18 cellular contexts compared by ENCODE assay signal in genomic region chr1:216553040-216553439, GRCh38.
DNase-seq lines count a peak whose midpoint lies in the region; ATAC-seq, FAIRE-seq and TF ChIP-seq lines count a peak whose summit lies in the region.
"Had no signal": no experiment of that assay in that cellular context is flagged by ENCODE, and none has a peak within 500 bp of the region (broad histone marks: within the 10 kb centered on the region; RNA-seq: fewer than 3 reads in every experiment).

No MANE protein-coding gene starts in this region.

- H3K9me3 Mint-ChIP-seq in GM23338: no peaks in the 10 kb centered on the region

- H4K20me1 ChIP-seq in GM23338 (replicated peaks; ENCODE audit: insufficient read depth) (no peaks in the 10 kb centered on the region; the same call in 1 of the 2 replicates), H1 (replicated peaks in 1 of 2; ENCODE audit: control insufficient read depth in 1 of 2, insufficient read depth in 2 of 2, low read length in 2 of 2) (no peaks in the 10 kb centered on the region), MM.1S (ENCODE audit: insufficient read depth, low read length) (no peaks in the 10 kb centered on the region)

- no peaks in the 10 kb centered on the region for H3F3A ChIP-seq in GM23338 (replicated peaks; ENCODE audit: low read depth)
- H3F3A ChIP-seq in MM.1S (ENCODE audit: insufficient read depth, low read length): no peaks in the 10 kb centered on the region

- no peak overlapping the region for H4K5ac ChIP-seq in H1 (ENCODE audit: insufficient read length, low read depth, low read length)
- no peak overlapping the region for H4K5ac ChIP-seq in mesendoderm (ENCODE audit: low read length)

- no peak overlapping the region for H3K4me3 Mint-ChIP-seq in GM23338
- H3K4me3 Mint-ChIP-seq: CD4-positive, alpha-beta memory T cell had no signal

- H3K79me2 ChIP-seq in GM23338 (replicated peaks; ENCODE audit: insufficient read depth) (no peaks in the 10 kb centered on the region), H1 (ENCODE audit: control insufficient read depth in 1 of 2, insufficient read depth in 2 of 2, low read length in 2 of 2) (no peaks in the 10 kb centered on the region), mesendoderm (ENCODE audit: control insufficient read depth, insufficient read depth, low read length) (no peaks in the 10 kb centered on the region), MM.1S (ENCODE audit: low read length) (no peaks in the 10 kb centered on the region)

- peak overlapping the region; percentile 38; the same call in 1 of the 2 replicates for H2BK5ac ChIP-seq in H1 (ENCODE audit: low read depth, low read length)
- no peak overlapping the region for H2BK5ac ChIP-seq in mesendoderm (ENCODE audit: low read length)

- 24% methylated on average over 1 of the region's 1 CpG; no CpG with 5 or more reads in 1 of the 2 experiments for WGBS in H1 (ENCODE audit: extremely low coverage in 1 of 2, insufficient coverage in 1 of 2, insufficient read length in 1 of 2, insufficient replicate concordance in 2 of 2, low coverage in 1 of 2, low lambda C conversion rate in 2 of 2, missing lambda C conversion rate in 1 of 2), 2 experiments
- WGBS in mesendoderm (ENCODE audit: extremely low coverage, insufficient coverage, low lambda C conversion rate): no CpG with 5 or more reads among the region's 1 CpG

- H3K36me3 Mint-ChIP-seq in GM23338 (ENCODE audit: low read depth): no peaks in the 10 kb centered on the region
- H3K36me3 Mint-ChIP-seq: CD4-positive, alpha-beta memory T cell had no signal

- no peak overlapping the region for H2BK12ac ChIP-seq in H1 (ENCODE audit: low read depth, low read length)

- H3K79me1 ChIP-seq in H1 (ENCODE audit: low read depth, low read length) (no peaks in the 10 kb centered on the region), mesendoderm (ENCODE audit: low read length) (no peaks in the 10 kb centered on the region)

- H3K27ac ChIP-seq in GM23338 (ENCODE audit: low read depth): no peak overlapping the region
- no peak overlapping the region for H3K27ac ChIP-seq in H1 (ENCODE audit: low read depth, low read length)
- H3K27ac ChIP-seq in mesendoderm (ENCODE audit: low read depth, low read length): no peak overlapping the region
- no peak overlapping the region for H3K27ac ChIP-seq in MM.1S (ENCODE audit: low read length)

- POLR2A ChIA-PET in H1 (lab: Charles Lee; ENCODE audit: partially characterized antibody): no interaction called here

- H3K4me2 ChIP-seq in GM23338 (no peak overlapping the region), H1 (ENCODE audit: insufficient read depth in 1 of 2, low read depth in 2 of 2, low read length in 2 of 2) (no peak overlapping the region), mesendoderm (ENCODE audit: low read length) (no peak overlapping the region), MM.1S (ENCODE audit: low read depth, low read length) (no peak overlapping the region)

- H3K23me2 ChIP-seq in H1 (ENCODE audit: low read depth, low read length): no peaks in the 10 kb centered on the region

- H2AK5ac ChIP-seq in H1 (ENCODE audit: low read depth, low read length) (no peak overlapping the region), mesendoderm (ENCODE audit: low read length) (no peak overlapping the region)

- no peaks in the 10 kb centered on the region for H3K9me2 ChIP-seq in GM23338 (ENCODE audit: insufficient read depth)
- no peaks in the 10 kb centered on the region for H3K9me2 ChIP-seq in MM.1S (replicated peaks; ENCODE audit: insufficient read depth, low read length)

- H2AFZ ChIP-seq in GM23338 (no peak overlapping the region), H1 (ENCODE audit: low read length) (no peak overlapping the region), MM.1S (ENCODE audit: low read length) (no peak overlapping the region)

- H2BK20ac ChIP-seq in H1 (ENCODE audit: low read length): no peak overlapping the region

- peaks cover 4% of the 10 kb centered on the region; the same call in 2 of the 3 replicates for H3K4me1 Mint-ChIP-seq in GM23338
- H3K4me1 Mint-ChIP-seq: CD4-positive, alpha-beta memory T cell had no signal

- TF ChIP-seq EP300 in H1 (IDR thresholded peaks at IDR 0.05; ENCODE audit: borderline replicate concordance in 1 of 2, low read depth in 2 of 2, low read length in 2 of 2): no peak

- CTCF ChIA-PET in H1 (lab: Charles Lee; ENCODE audit: partially characterized antibody): interaction anchor here (0.9 to 3.1 kb wide), 2 partner anchors 10 to 13 kb away, joined by 4 to 16 read pairs; no protein-coding TSS in a partner anchor

- TF ChIP-seq POLR2A in H1 (IDR thresholded peaks at IDR 0.05; ENCODE audit: control extremely low read depth in 1 of 2, low read depth in 2 of 2, low read length in 2 of 2): no peak

- no peak overlapping the region for H2BK120ac ChIP-seq in H1 (replicated peaks; ENCODE audit: low read depth, low read length)
- no peak overlapping the region for H2BK120ac ChIP-seq in mesendoderm (ENCODE audit: low read depth, low read length)

- no peaks in the 10 kb centered on the region for H3K36me3 ChIP-seq in GM23338 (ENCODE audit: insufficient read depth)
- no peaks in the 10 kb centered on the region for H3K36me3 ChIP-seq in H1 (ENCODE audit: control insufficient read depth in 2 of 4, insufficient read depth in 4 of 4, low read length in 3 of 4)
- H3K36me3 ChIP-seq in mesendoderm (ENCODE audit: control insufficient read depth, insufficient read depth, low read length): no peaks in the 10 kb centered on the region
- H3K36me3 ChIP-seq in MM.1S (replicated peaks; ENCODE audit: insufficient read depth, low read length): no peaks in the 10 kb centered on the region

- H3K56ac ChIP-seq in H1 (replicated peaks; ENCODE audit: insufficient read length, low read depth, low read length) (no peak overlapping the region), mesendoderm (ENCODE audit: low read length) (no peak overlapping the region)

- H3K27me3 ChIP-seq in GM23338 (ENCODE audit: insufficient read depth) (no peaks in the 10 kb centered on the region), H1 (replicated peaks in 1 of 4; ENCODE audit: control insufficient read depth in 3 of 4, extremely low read depth in 1 of 4, insufficient read depth in 3 of 4, low read length in 3 of 4) (no peaks in the 10 kb centered on the region), mesendoderm (ENCODE audit: insufficient read depth, low read length, poor library complexity) (no peaks in the 10 kb centered on the region), MM.1S (replicated peaks; ENCODE audit: insufficient read depth, low read length) (no peaks in the 10 kb centered on the region)

- FAIRE-seq in H1 (lab: Jason Lieb, UNC): no peak
- FAIRE-seq: G401.6, GM12892 had no signal

- H4K8ac ChIP-seq in H1 (ENCODE audit: extremely low read depth, insufficient read depth, low read length) (no peak overlapping the region), mesendoderm (ENCODE audit: low read depth, low read length) (no peak overlapping the region)

- H3K14ac ChIP-seq in H1 (ENCODE audit: insufficient read length): no peak overlapping the region

- H3K4me1 ChIP-seq in GM23338 (ENCODE audit: insufficient read depth): no peaks in the 10 kb centered on the region
- H3K4me1 ChIP-seq in H1 (replicated peaks in 1 of 4; ENCODE audit: control insufficient read depth in 3 of 4, insufficient read depth in 4 of 4, low read length in 3 of 4): peaks cover 0 to 2% (median under 1%) of the 10 kb centered on the region in 4 experiments; a peak in 2 of 7 replicates
- H3K4me1 ChIP-seq in mesendoderm (ENCODE audit: control insufficient read depth, low read depth, low read length): no peaks in the 10 kb centered on the region
- H3K4me1 ChIP-seq in MM.1S (ENCODE audit: low read length): no peaks in the 10 kb centered on the region

- H2BK15ac ChIP-seq in H1 (ENCODE audit: low read length) (no peak overlapping the region), mesendoderm (replicated peaks; ENCODE audit: low read depth) (no peak overlapping the region)

- peak; percentile 86 for ATAC-seq in GM23338

- no peak overlapping the region for H3K4ac ChIP-seq in H1 (replicated peaks; ENCODE audit: insufficient read length, low read depth, low read length)
- H3K4ac ChIP-seq in mesendoderm (ENCODE audit: low read depth, low read length): no peak overlapping the region

- TF ChIP-seq RAD21 in H1 (IDR thresholded peaks at IDR 0.05 in 1 of 2, conservative IDR thresholded peaks at IDR 0.05 in 1 of 2; ENCODE audit: low read depth in 2 of 2, low read length in 2 of 2): peak in 1 of 2 experiments; percentile 15; a peak in 1 of 4 replicates

- no peak overlapping the region for H4K91ac ChIP-seq in H1 (replicated peaks; ENCODE audit: insufficient read length, low read length)

- H3K27ac Mint-ChIP-seq in GM23338: no peak overlapping the region
- H3K27ac Mint-ChIP-seq: CD4-positive, alpha-beta memory T cell had no signal

- H3K23ac ChIP-seq in H1 (ENCODE audit: insufficient read length) (no peak overlapping the region), mesendoderm (ENCODE audit: low read length) (no peak overlapping the region)

- TF ChIP-seq CTCF in GM23338 (conservative IDR thresholded peaks at IDR 0.05; ENCODE audit: low read depth in 2 of 2): no peak
- TF ChIP-seq CTCF in H1 (IDR thresholded peaks at IDR 0.05; ENCODE audit: control extremely low read depth in 1 of 3, insufficient read depth in 1 of 3, low read depth in 1 of 3, low read length in 3 of 3): no peak
- TF ChIP-seq CTCF in MM.1S (IDR thresholded peaks at IDR 0.05; ENCODE audit: low read length): no peak

- DNase-seq in GM23338 (ENCODE audit: low spot score) (peak; percentile 28), NCI-H69 (lab: John Stamatoyannopoulos, UW) (peak; percentile 55), H1 (ENCODE audit: low read depth in 1 of 2, low spot score in 2 of 2) (no peak), mesendoderm (peak; percentile 26), putamen (ENCODE audit: low spot score) (no peak), MM.1S (no peak), HPDE6-E6E7 (ENCODE audit: extremely low spot score) (no peak)
- DNase-seq: C1 segment of cervical spinal cord; Calu3; CD4-positive, alpha-beta memory T cell; COR-L47; DMS153; DND-41; GOT3; H7; HCEC 1CT had no signal

- H3K9me3 ChIP-seq in H1 (ENCODE audit: insufficient read depth in 2 of 2, low read depth in 1 of 2, low read length in 1 of 2): no peaks in the 10 kb centered on the region
- no peaks in the 10 kb centered on the region for H3K9me3 ChIP-seq in MM.1S (replicated peaks; ENCODE audit: insufficient read depth, low read length)

- peaks cover 2% of the 10 kb centered on the region for H3K27me3 Mint-ChIP-seq in GM23338 (ENCODE audit: insufficient read depth, low read depth, poor library complexity)
- H3K27me3 Mint-ChIP-seq: CD4-positive, alpha-beta memory T cell had no signal

- H3K9ac ChIP-seq in H1 (replicated peaks in 1 of 4; ENCODE audit: extremely low read depth in 1 of 4, low read depth in 3 of 4, low read length in 3 of 4): no peak overlapping the region
- H3K9ac ChIP-seq in mesendoderm (ENCODE audit: low read length): no peak overlapping the region
- H3K9ac ChIP-seq in MM.1S (ENCODE audit: low read length): no peak overlapping the region

- no peak overlapping the region for H3K4me3 ChIP-seq in GM23338
- no peak overlapping the region for H3K4me3 ChIP-seq in H1 (ENCODE audit: extremely low read depth in 1 of 4, insufficient read depth in 2 of 4, low read depth in 3 of 4, low read length in 4 of 4)
- no peak overlapping the region for H3K4me3 ChIP-seq in mesendoderm (ENCODE audit: low read length)
- H3K4me3 ChIP-seq in MM.1S (ENCODE audit: low read length): no peak overlapping the region

- H3K18ac ChIP-seq in H1 (ENCODE audit: extremely low read depth, low read length) (no peak overlapping the region), mesendoderm (ENCODE audit: low read length) (no peak overlapping the region)

Comparison
In these comparisons a context has a peak if more than half of its experiments do, and no peak if none do; other contexts are left out.
1. DNase-seq: peak in GM23338 (single experiment), NCI-H69 (single experiment) and mesendoderm (single experiment); none in H1 (0 of 2), putamen (single experiment), MM.1S (single experiment) and HPDE6-E6E7 (single experiment).